ENCODE assay signal across 12 cellular contexts in genomic region chr13:27549406-27549981, GRCh38.
DNase-seq lines count a peak whose midpoint lies in the region; ATAC-seq and TF ChIP-seq lines count a peak whose summit lies in the region.
"Had no signal": no experiment of that assay in that cellular context is flagged by ENCODE, and none has a peak within 500 bp of the region (broad histone marks: within the 10 kb centered on the region; RNA-seq: fewer than 3 reads in every experiment).

No MANE protein-coding gene starts in this region.

- DNase-seq in DMS153 (lab: John Stamatoyannopoulos, UW) (peak; percentile 60), NCI-H2029 (lab: John Stamatoyannopoulos, UW) (peak; percentile 38), mammary epithelial cell (peak; percentile 97), iPS-NIHi11 (ENCODE audit: low spot score) (no peak), mesenteric fat pad (ENCODE audit: low spot score) (no peak)
- no peak for DNase-seq in stimulated activated effector memory CD8-positive, alpha-beta T cell treated with anti-CD3 and anti-CD28 coated beads, Interleukin-12 subunit alpha, Interleukin-12 subunit beta, amount 100 ng/mL, for 72 hours (ENCODE audit: low spot score in 2 of 2)
- DNase-seq: NCI-H1105; NK-92 treated with Interleukin-12 subunit alpha and Interleukin-12 subunit beta, amount 100 ng/mL, for 24 hours; stimulated activated CD4-positive, alpha-beta T cell treated with anti-CD3 and anti-CD28 coated beads, Interleukin-2, amount 100 ng/mL, for 48 hours; T-cell had no signal

- peaks cover 49% of the 10 kb centered on the region for H3K36me3 Mint-ChIP-seq in stimulated activated effector memory CD8-positive, alpha-beta T cell treated with anti-CD3 and anti-CD28 coated beads, Interleukin-12 subunit alpha, Interleukin-12 subunit beta, amount 100 ng/mL, for 72 hours

- H3K4me2 ChIP-seq in mammary epithelial cell (ENCODE audit: insufficient read depth, low read depth, low read length): no peak overlapping the region

- H3K9me3 Mint-ChIP-seq in stimulated activated effector memory CD8-positive, alpha-beta T cell treated with anti-CD3 and anti-CD28 coated beads, Interleukin-12 subunit alpha, Interleukin-12 subunit beta, amount 100 ng/mL, for 72 hours: no peaks in the 10 kb centered on the region
- H3K9me3 Mint-ChIP-seq: T-cell had no signal

- 50% methylated on average over 8 of the region's 8 CpGs for WGBS in mammary epithelial cell (ENCODE audit: low coverage, missing lambda C conversion rate)

- H3K27me3 ChIP-seq in mammary epithelial cell (ENCODE audit: insufficient read depth, low read length) (no peaks in the 10 kb centered on the region), mucosa of rectum (ENCODE audit: control insufficient read depth in 2 of 2, insufficient read depth in 2 of 2, low read length in 2 of 2) (no peaks in the 10 kb centered on the region)

- peaks cover 12% of the 10 kb centered on the region for H3K4me1 ChIP-seq in mammary epithelial cell (ENCODE audit: insufficient read depth, low read length)
- H3K4me1 ChIP-seq in mucosa of rectum (ENCODE audit: control insufficient read depth in 2 of 2, insufficient read depth in 2 of 2, low read length in 2 of 2): peaks cover 9 to 16% of the 10 kb centered on the region in 2 donors

- intact Hi-C loops in mammary epithelial cell (cut with micrococcal nuclease): loop anchor here (1.0 kb wide), 1 partner anchor 72 kb away; the partner anchor contains the start of gene POLR1D

- H3K9ac ChIP-seq in mammary epithelial cell (ENCODE audit: insufficient read depth, low read length): peak overlapping the region; percentile 20
- no peak overlapping the region for H3K9ac ChIP-seq in mucosa of rectum (ENCODE audit: low read depth in 1 of 2, low read length in 2 of 2)

- in situ Hi-C loops in mammary epithelial cell (cut with MboI; ENCODE audit: low sequenced_read_pairs in 2 of 2): no loop called here

- ATAC-seq in stimulated activated effector memory CD8-positive, alpha-beta T cell treated with anti-CD3 and anti-CD28 coated beads, Interleukin-12 subunit alpha, Interleukin-12 subunit beta, amount 100 ng/mL, for 72 hours: no peak
- no peak for ATAC-seq in GM18520 (IDR thresholded peaks at IDR 0.05; ENCODE audit: unreplicated experiment)
- ATAC-seq: T-cell had no signal

- H3K4me1 Mint-ChIP-seq in stimulated activated effector memory CD8-positive, alpha-beta T cell treated with anti-CD3 and anti-CD28 coated beads, Interleukin-12 subunit alpha, Interleukin-12 subunit beta, amount 100 ng/mL, for 72 hours: no peaks in the 10 kb centered on the region

- H3K36me3 ChIP-seq in mammary epithelial cell (ENCODE audit: insufficient read depth, low read length) (peaks cover 7% of the 10 kb centered on the region), mucosa of rectum (ENCODE audit: control insufficient read depth in 2 of 2, insufficient read depth in 2 of 2, low read length in 2 of 2) (peaks cover 32 to 33% of the 10 kb centered on the region in 2 donors)

- TF ChIP-seq CTCF in mammary epithelial cell (conservative IDR thresholded peaks at IDR 0.05 in 1 of 2, IDR thresholded peaks at IDR 0.05 in 1 of 2; ENCODE audit: extremely low read depth in 1 of 2, insufficient read depth in 1 of 2, low read depth in 1 of 2, low read length in 2 of 2): no peak

- H3K27ac Mint-ChIP-seq in stimulated activated effector memory CD8-positive, alpha-beta T cell treated with anti-CD3 and anti-CD28 coated beads, Interleukin-12 subunit alpha, Interleukin-12 subunit beta, amount 100 ng/mL, for 72 hours: no peak overlapping the region
- H3K27ac Mint-ChIP-seq: T-cell had no signal

- H3K4me3 ChIP-seq in mammary epithelial cell (replicated peaks in 1 of 3; ENCODE audit: insufficient read depth in 1 of 3, low read depth in 2 of 3, low read length in 3 of 3) (no peak overlapping the region), mucosa of rectum (ENCODE audit: low read length in 2 of 2) (no peak overlapping the region)

- BruUV-seq in mammary epithelial cell (replicated peaks; lab: Mats Ljungman, UMichigan): no TSS peak

- peak overlapping the region; percentile 88 for H3K27ac ChIP-seq in mammary epithelial cell (ENCODE audit: insufficient read depth, low read depth, low read length)
- H3K27ac ChIP-seq in mucosa of rectum (ENCODE audit: low read depth in 2 of 2, low read length in 2 of 2): peak overlapping the region; percentile 39 to 69

- H4K20me1 ChIP-seq in mammary epithelial cell (ENCODE audit: insufficient read depth, low read length): no peaks in the 10 kb centered on the region

- H3K4me3 Mint-ChIP-seq in stimulated activated effector memory CD8-positive, alpha-beta T cell treated with anti-CD3 and anti-CD28 coated beads, Interleukin-12 subunit alpha, Interleukin-12 subunit beta, amount 100 ng/mL, for 72 hours: no peak overlapping the region
- H3K4me3 Mint-ChIP-seq: T-cell had no signal

- CTCF ChIA-PET in mammary epithelial cell (lab: Charles Lee; ENCODE audit: low non-redundant PET): interaction anchor here (0.6 kb wide), 2 partner anchors 88 to 222 kb away, joined by 3 to 4 read pairs; no protein-coding TSS in a partner anchor

- H2AFZ ChIP-seq in mammary epithelial cell (ENCODE audit: low read depth, low read length): no peak overlapping the region

- dilution Hi-C loops in mammary epithelial cell (cut with HindIII; ENCODE audit: low sequenced_read_pairs): no loop called here

- no peaks in the 10 kb centered on the region for H3K79me2 ChIP-seq in mammary epithelial cell (ENCODE audit: insufficient read depth, low read length)

- H3K9me3 ChIP-seq in mammary epithelial cell (replicated peaks; ENCODE audit: insufficient read depth, low read length): no peaks in the 10 kb centered on the region
- no peaks in the 10 kb centered on the region for H3K9me3 ChIP-seq in mucosa of rectum (ENCODE audit: control insufficient read depth in 2 of 2, low read length in 2 of 2)

Comparison
In these comparisons a context has a peak if more than half of its experiments do, and no peak if none do; other contexts are left out.
1. DNase-seq: peak in DMS153 (single experiment), NCI-H2029 (single experiment) and mammary epithelial cell (single experiment); none in iPS-NIHi11 (single experiment), stimulated activated effector memory CD8-positive, alpha-beta T cell treated with anti-CD3 and anti-CD28 coated beads, Interleukin-12 subunit alpha, Interleukin-12 subunit beta, amount 100 ng/mL, for 72 hours (0 of 2) and mesenteric fat pad (single experiment).